9 cellular contexts compared by ENCODE assay signal in genomic region chr4:159048166-159048886, GRCh38. TPM values are rescaled to one million over a fixed set of nuclear protein-coding genes. Genes with fewer than 3 reads are reported as not detected.
DNase-seq lines count a peak whose midpoint lies in the region; ATAC-seq, FAIRE-seq and TF ChIP-seq lines count a peak whose summit lies in the region.
"Had no signal": no experiment of that assay in that cellular context is flagged by ENCODE, and none has a peak within 500 bp of the region (broad histone marks: within the 10 kb centered on the region; RNA-seq: fewer than 3 reads in every experiment).

No MANE protein-coding gene starts in this region.

- H3K27me3 ChIP-seq in K562 (ENCODE audit: control insufficient read depth in 2 of 2, insufficient read depth in 2 of 2, low read length in 2 of 2) (no peaks in the 10 kb centered on the region), skeletal muscle satellite cell (ENCODE audit: control insufficient read depth, insufficient read depth, low read length) (peaks cover 2% of the 10 kb centered on the region)

- CTCF ChIA-PET in K562 (lab: Yijun Ruan, JAX; ENCODE audit: low intra/inter-chr PET ratio), result interaction anchor here (0.6 kb wide), 1 partner anchor 559 kb away, joined by 5 read pairs; no protein-coding TSS in a partner anchor

- no peak overlapping the region for H3K4me3 Mint-ChIP-seq in glutamatergic neuron (ENCODE audit: unreplicated experiment)
- H3K4me3 Mint-ChIP-seq in activated naive CD8-positive, alpha-beta T cell treated with anti-CD3 and anti-CD28 coated beads, Interleukin-2, amount 50 U/mL, for 24 hours, result no peak overlapping the region

- no peaks in the 10 kb centered on the region for H3K36me3 Mint-ChIP-seq in glutamatergic neuron (ENCODE audit: unreplicated experiment)
- no peaks in the 10 kb centered on the region for H3K36me3 Mint-ChIP-seq in activated naive CD8-positive, alpha-beta T cell treated with anti-CD3 and anti-CD28 coated beads, Interleukin-2, amount 50 U/mL, for 24 hours (ENCODE audit: low read depth)

- WGBS in K562 (ENCODE audit: insufficient coverage, low coverage, missing lambda C conversion rate), result 9% methylated on average over 16 of the region's 16 CpGs

- H3K9ac ChIP-seq in K562 (ENCODE audit: insufficient read depth in 1 of 2, low read depth in 2 of 2, low read length in 2 of 2), result peak overlapping the region; percentile 47 to 62; a peak in 3 of 4 replicates
- H3K9ac ChIP-seq in skeletal muscle satellite cell (ENCODE audit: low read depth, low read length), result peak overlapping the region; percentile 26

- no peak for TF ChIP-seq EP300 in K562 (IDR thresholded peaks at IDR 0.05; ENCODE audit: low read length)

- no peak for TF ChIP-seq RAD21 in K562 (CRISPR knock-in tag; conservative IDR thresholded peaks at IDR 0.05 in 1 of 2, IDR thresholded peaks at IDR 0.05 in 1 of 2)

- BruUV-seq in K562 (replicated peaks; lab: Mats Ljungman, UMichigan), result no TSS peak

- peak overlapping the region; percentile 63 for H3K27ac ChIP-seq in K562 (ENCODE audit: extremely low read depth, low read depth, low read length)

- H3K4me1 ChIP-seq in K562 (replicated peaks in 1 of 2; ENCODE audit: control insufficient read depth in 2 of 2, insufficient read depth in 2 of 2, low read length in 2 of 2) (peaks cover 18 to 35% of the 10 kb centered on the region in 2 experiments), skeletal muscle satellite cell (ENCODE audit: control insufficient read depth, insufficient read depth, low read length) (peaks cover 7% of the 10 kb centered on the region)

- peak overlapping the region; percentile 98 for H2AFZ ChIP-seq in K562 (ENCODE audit: low read depth, low read length)

- DNase-seq in LHCN-M2 (ENCODE audit: low read depth) (peak; percentile 48), K562 (ENCODE audit: extremely low read depth in 1 of 4, low spot score in 3 of 4) (peak; percentile 35 to 79 (median 54)), iPS-NIHi11 (ENCODE audit: low spot score) (peak; percentile 63), glutamatergic neuron (no peak)
- DNase-seq in stimulated activated naive CD4-positive, alpha-beta T cell treated with Interleukin-2 at 50 U/mL for 16 hours (lab: John Stamatoyannopoulos, UW), result no peak
- DNase-seq in activated naive CD8-positive, alpha-beta T cell treated with anti-CD3 and anti-CD28 coated beads, Interleukin-2, amount 50 U/mL, for 24 hours, result no peak

- H3K27me3 Mint-ChIP-seq in glutamatergic neuron (ENCODE audit: unreplicated experiment), result peaks cover 2% of the 10 kb centered on the region
- H3K27me3 Mint-ChIP-seq in activated naive CD8-positive, alpha-beta T cell treated with anti-CD3 and anti-CD28 coated beads, Interleukin-2, amount 50 U/mL, for 24 hours, result peaks cover 15% of the 10 kb centered on the region

- H3K9me1 ChIP-seq in K562 (ENCODE audit: control insufficient read depth, insufficient read depth, low read length), result no peaks in the 10 kb centered on the region

- H3K36me3 ChIP-seq in K562 (ENCODE audit: control insufficient read depth, insufficient read depth, low read length), result no peaks in the 10 kb centered on the region
- H3K36me3 ChIP-seq in skeletal muscle satellite cell (ENCODE audit: insufficient read depth, low read length), result no peaks in the 10 kb centered on the region

- in situ Hi-C loops in K562 (cut with MboI), result no loop called here

- peak overlapping the region; percentile 77 for H3K4me2 ChIP-seq in K562 (ENCODE audit: insufficient read depth, low read length)
- peak overlapping the region; percentile 89 for H3K4me2 ChIP-seq in skeletal muscle satellite cell (ENCODE audit: low read length)

- H3K9me3 Mint-ChIP-seq in glutamatergic neuron (ENCODE audit: unreplicated experiment), result no peaks in the 10 kb centered on the region
- no peaks in the 10 kb centered on the region for H3K9me3 Mint-ChIP-seq in activated naive CD8-positive, alpha-beta T cell treated with anti-CD3 and anti-CD28 coated beads, Interleukin-2, amount 50 U/mL, for 24 hours

- no peaks in the 10 kb centered on the region for H3K79me2 ChIP-seq in K562 (ENCODE audit: control insufficient read depth, insufficient read depth, low read length)

- intact Hi-C loops in K562 (cut with micrococcal nuclease), result no loop called here

- H3K27ac Mint-ChIP-seq in glutamatergic neuron (ENCODE audit: unreplicated experiment), result no peak overlapping the region
- no peak overlapping the region for H3K27ac Mint-ChIP-seq in activated naive CD8-positive, alpha-beta T cell treated with anti-CD3 and anti-CD28 coated beads, Interleukin-2, amount 50 U/mL, for 24 hours

- TF ChIP-seq CTCF in K562 (IDR thresholded peaks at IDR 0.05 in 2 of 3, conservative IDR thresholded peaks at IDR 0.05 in 1 of 3; ENCODE audit: insufficient read depth in 2 of 3, low read depth in 1 of 3, low read length in 3 of 3) (no peak), glutamatergic neuron (IDR thresholded peaks at IDR 0.05; ENCODE audit: partially characterized antibody, unreplicated experiment) (no peak)

- ATAC-seq in K562, result peak; percentile 86
- ATAC-seq in HG03565 (IDR thresholded peaks at IDR 0.05; ENCODE audit: unreplicated experiment), result no peak
- no peak for ATAC-seq in activated naive CD8-positive, alpha-beta T cell treated with anti-CD3 and anti-CD28 coated beads, Interleukin-2, amount 50 U/mL, for 24 hours

- no peaks in the 10 kb centered on the region for H4K20me1 ChIP-seq in K562 (replicated peaks; ENCODE audit: control insufficient read depth, insufficient read depth, low read length)

- no peaks in the 10 kb centered on the region for H3K9me3 ChIP-seq in K562 (replicated peaks; ENCODE audit: control insufficient read depth, insufficient read depth, low read depth, low read length)
- no peaks in the 10 kb centered on the region for H3K9me3 ChIP-seq in skeletal muscle satellite cell (replicated peaks; ENCODE audit: low read length)

- POLR2A ChIA-PET in K562 (lab: Yijun Ruan, JAX), result interaction anchor here (0.5 to 0.9 kb wide), 3 partner anchors 8 to 70 kb away, joined by 3 to 4 read pairs (median 3); no protein-coding TSS in a partner anchor

- H3K4me1 Mint-ChIP-seq in glutamatergic neuron (ENCODE audit: low read depth, unreplicated experiment), result peaks cover 3% of the 10 kb centered on the region
- peaks cover 27% of the 10 kb centered on the region for H3K4me1 Mint-ChIP-seq in activated naive CD8-positive, alpha-beta T cell treated with anti-CD3 and anti-CD28 coated beads, Interleukin-2, amount 50 U/mL, for 24 hours

- FAIRE-seq in K562 (lab: Jason Lieb, UNC), result peak; percentile 92
- FAIRE-seq: colon had no signal

- no peak for TF ChIP-seq POLR2A in K562 (conservative IDR thresholded peaks at IDR 0.05)

- peak overlapping the region; percentile 3; the same call in 1 of the 2 replicates for H3K4me3 ChIP-seq in K562
- peak overlapping the region; percentile 66 for H3K4me3 ChIP-seq in skeletal muscle satellite cell (ENCODE audit: low read length)

TF ChIP-seq in K562, 482 proteins besides CTCF, POLR2A, EP300 and RAD21 (continues in another document):
- TF ChIP-seq MTA2 (IDR thresholded peaks at IDR 0.05; ENCODE audit: low read depth), result 0 out of 2 replicates have a peak, but pooled peaks have one; percentile 29
- TF ChIP-seq TEAD4 (IDR thresholded peaks at IDR 0.05; ENCODE audit: low read length), result peak; percentile 44; the same call in 1 of the 2 replicates
- no peak for TF ChIP-seq TEAD4 (CRISPR knock-in tag; IDR thresholded peaks at IDR 0.05; ENCODE audit: borderline replicate concordance)
- TF ChIP-seq TEAD1 (CRISPR knock-in tag; IDR thresholded peaks at IDR 0.05), result peak in 1 of 2 experiments; percentile 62; a peak in 1 of 4 replicates
- peak; percentile 94 for TF ChIP-seq SNIP1 (IDR thresholded peaks at IDR 0.05; ENCODE audit: low read depth)
- peak; percentile 39; the same call in 1 of the 2 replicates for TF ChIP-seq GATAD2A (IDR thresholded peaks at IDR 0.05)
- TF ChIP-seq, protein P1, sequence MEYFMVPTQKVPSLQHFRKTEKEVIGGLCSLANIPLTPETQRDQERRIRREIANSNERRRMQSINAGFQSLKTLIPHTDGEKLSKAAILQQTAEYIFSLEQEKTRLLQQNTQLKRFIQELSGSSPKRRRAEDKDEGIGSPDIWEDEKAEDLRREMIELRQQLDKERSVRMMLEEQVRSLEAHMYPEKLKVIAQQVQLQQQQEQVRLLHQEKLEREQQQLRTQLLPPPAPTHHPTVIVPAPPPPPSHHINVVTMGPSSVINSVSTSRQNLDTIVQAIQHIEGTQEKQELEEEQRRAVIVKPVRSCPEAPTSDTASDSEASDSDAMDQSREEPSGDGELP (CRISPR knock-in tag; IDR thresholded peaks at IDR 0.05; ENCODE audit: borderline replicate concordance), result 0 out of 2 replicates have a peak, but pooled peaks have one; percentile 34
- peak; percentile 99 for TF ChIP-seq NFATC3 (IDR thresholded peaks at IDR 0.05)

RNA-seq across cellular contexts. Expression of gene RAPGEF2, which starts 54.6 kb away (rescaled TPM):
- total RNA-seq in LHCN-M2 (2014; rRNA removed) (17.2 and 21.9 TPM in 2 replicates), K562 (2014; rRNA removed) (21.2 and 21.4 TPM in 2 replicates), K562 (2014; rRNA removed; fragmentation: Illumina TruSeq; extraction: Trizol) (24.1 and 27.3 TPM in 2 replicates), K562 (2015; rRNA removed; fragmentation: Illumina TruSeq; extraction: Trizol) (29.9 and 32.6 TPM in 2 replicates), K562 (2021) (17.1 and 23.1 TPM in 2 replicates), glutamatergic neuron (ENCODE audit: unreplicated experiment) (58.4 TPM)
- 9.0 TPM for polyA plus RNA-seq in LHCN-M2 (2012)
- 50.9 and 149 TPM in 2 replicates for total RNA-seq in K562 (2011; cell fraction: chromatin; rRNA removed; ENCODE audit: low replicate concordance)
- 21.8 and 31.8 TPM in 2 replicates for total RNA-seq in K562 (2011; cell fraction: nucleolus; rRNA removed)
- total RNA-seq in K562 (2011; cell fraction: nucleoplasm; rRNA removed), result 43.3 and 46.7 TPM in 2 replicates
- polyA plus RNA-seq in K562 (2011; rRNA removed) (28.4 and 31.1 TPM in 2 replicates), K562 (2014; fragmentation: Illumina TruSeq; extraction: Trizol) (22.1 and 26.8 TPM in 2 replicates), K562 (2014; fragmentation: Nextera tagmentation; extraction: Ambion mirVana) (1 to 10 TPM; 3.1 to 3.4 TPM), K562 (2014; rRNA removed) (13.1 and 15.0 TPM in 2 replicates)
- polyA plus RNA-seq in K562 (2011; cell fraction: cytosol; rRNA removed), result 15.8 and 20.2 TPM in 2 replicates
- 45.9 and 58.3 TPM in 2 replicates for polyA plus RNA-seq in K562 (2011; cell fraction: nucleus; rRNA removed)
- polyA plus RNA-seq in K562 (2012), result 16.1 and 24.1 TPM in 2 replicates
- polyA minus RNA-seq in K562 (2011; rRNA and poly(A)+ RNA removed), result 127 and 148 TPM in 2 replicates
- polyA minus RNA-seq in K562 (2011; cell fraction: cytosol; rRNA and poly(A)+ RNA removed), result 23.8 and 34.2 TPM in 2 replicates
- 42.3 and 86.1 TPM in 2 replicates for polyA minus RNA-seq in K562 (2011; cell fraction: nucleus; rRNA and poly(A)+ RNA removed)
- 26.4 and 29.5 TPM in 2 replicates for total RNA-seq in skeletal muscle satellite cell (2012; rRNA removed)

Comparison
In these comparisons a context has a peak if more than half of its experiments do, and no peak if none do; other contexts are left out.
1. DNase-seq: peak in LHCN-M2 (single experiment), K562 (4 of 4) and iPS-NIHi11 (single experiment); none in glutamatergic neuron (single experiment), stimulated activated naive CD4-positive, alpha-beta T cell treated with Interleukin-2 at 50 U/mL for 16 hours (single experiment) and activated naive CD8-positive, alpha-beta T cell treated with anti-CD3 and anti-CD28 coated beads, Interleukin-2, amount 50 U/mL, for 24 hours (single experiment).